In the genomic region with DNA sequence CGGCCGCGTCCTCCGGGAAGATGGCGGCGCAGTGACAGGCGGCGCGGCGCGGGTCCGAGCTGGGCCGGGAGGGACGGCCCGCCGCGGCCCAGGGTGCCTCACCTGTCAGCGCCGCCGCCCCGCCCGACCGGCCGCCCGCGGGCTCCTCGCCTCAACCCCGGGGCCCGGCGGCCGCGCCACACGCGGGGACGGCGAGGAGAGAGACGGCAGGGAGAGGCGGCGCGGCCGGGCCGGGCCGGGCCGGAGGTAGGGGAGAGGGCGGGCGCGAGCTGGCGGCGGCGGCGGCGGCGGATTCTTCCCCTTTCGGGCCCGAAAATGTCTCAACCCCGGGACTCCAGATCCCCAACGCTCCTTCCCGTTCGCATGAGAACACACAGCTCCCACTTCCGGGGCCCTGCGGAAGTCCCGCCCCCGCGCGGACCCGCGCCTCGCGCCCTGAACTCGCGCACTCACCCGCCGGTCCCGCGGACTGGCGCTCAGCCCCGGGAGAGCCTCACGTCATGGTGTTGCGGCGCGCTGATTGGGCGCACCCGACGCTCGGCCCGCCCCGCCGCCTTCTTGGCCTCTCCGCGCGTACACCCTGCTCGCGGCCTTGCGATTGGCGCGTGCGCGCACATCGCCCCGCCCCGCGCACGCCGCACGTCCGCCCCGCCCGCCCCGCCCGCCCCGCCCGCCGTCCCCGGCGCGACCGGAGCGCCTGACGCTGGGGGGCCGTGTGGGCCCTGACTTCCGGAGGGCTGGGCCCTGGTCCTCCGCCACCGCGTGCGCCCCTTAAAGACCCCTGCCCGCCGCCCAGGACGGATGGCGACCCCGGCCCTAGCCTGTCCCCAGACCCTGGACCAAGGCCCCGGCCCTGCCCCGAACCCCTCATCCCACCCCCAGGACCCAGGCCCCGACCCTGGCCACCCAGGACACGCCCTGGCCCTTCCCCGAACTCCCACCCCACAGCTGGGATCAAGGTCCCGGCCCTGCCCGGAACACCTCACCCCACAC, we compare ENCODE assay signal across 8 cellular contexts. TPM values are rescaled to one million over a fixed set of nuclear protein-coding genes. Genes with fewer than 3 reads are reported as not detected.
A peak's percentile ranks its signal among the peaks of the same experiment; 100 is the strongest.
DNase-seq lines count a peak whose midpoint lies in the region; ATAC-seq and TF ChIP-seq lines count a peak whose summit lies in the region.

A gene (minus strand): TSS at position 380 of the 993 bp plus-strand sequence. CDS start 45,984 bp downstream, outside the sequence.

- intact Hi-C loops in lower lobe of right lung (cut with DNase I): no loop called here

- no peaks in the 10 kb centered on the region for H3K9me3 ChIP-seq in ectodermal cell (ENCODE audit: control insufficient read depth, low read length)
- H3K9me3 ChIP-seq in lower lobe of right lung: no peaks in the 10 kb centered on the region

- H3K4me1 ChIP-seq in ectodermal cell (ENCODE audit: control insufficient read depth, insufficient read depth, low read length): peaks cover 9% of the 10 kb centered on the region
- peaks cover 39% of the 10 kb centered on the region for H3K4me1 ChIP-seq in lower lobe of right lung

- H3K27ac ChIP-seq in ectodermal cell (ENCODE audit: insufficient read depth, low read depth, low read length, poor library complexity, severe bottlenecking) (peak within 1 kb of the TSS; percentile 69), lower lobe of right lung (peak within 1 kb of the TSS; percentile 94)

- 0 to 1% methylated on average over 137 of the region's 137 CpGs for WGBS in ectodermal cell, 2 experiments

- peak; percentile 98 to 99 for ATAC-seq in lower lobe of right lung

- no peaks in the 10 kb centered on the region for H3K27me3 ChIP-seq in ectodermal cell (ENCODE audit: control insufficient read depth, insufficient read depth, low read length, poor library complexity, severe bottlenecking)
- H3K27me3 ChIP-seq in lower lobe of right lung (ENCODE audit: low read depth): no peaks in the 10 kb centered on the region

- DNase-seq in CMK (ENCODE audit: low read depth): peak; percentile 85
- DNase-seq in GM20000 (ENCODE audit: low spot score): peak; percentile 100
- DNase-seq in HS-5 (ENCODE audit: low read depth): peak; percentile 48
- peak; percentile 63 for DNase-seq in NK-92 (lab: John Stamatoyannopoulos, UW; ENCODE audit: unreplicated experiment)
- peak; percentile 83 to 94 for DNase-seq in activated CD8-positive, alpha-beta memory T cell treated with anti-CD3 and anti-CD28 coated beads for 1 hour (ENCODE audit: extremely low read depth in 1 of 2, low read depth in 1 of 2)
- peak; percentile 98 for DNase-seq in lower lobe of right lung
- DNase-seq in stimulated activated CD4-positive, alpha-beta T cell treated with anti-CD3 and anti-CD28 coated beads, TNF-alpha, amount 100 ng/mL, for 1 hour (ENCODE audit: low read depth in 3 of 3, low spot score in 1 of 3): peak; percentile 87 to 95 (median 94)

- TF ChIP-seq CTCF in GM20000 (IDR thresholded peaks at IDR 0.05; ENCODE audit: extremely low read depth, missing control alignments) (no peak), lower lobe of right lung (IDR thresholded peaks at IDR 0.05) (no peak)

- H3K4me3 ChIP-seq in ectodermal cell (ENCODE audit: insufficient read depth, low read depth, low read length): peak within 1 kb of the TSS; percentile 75
- H3K4me3 ChIP-seq in lower lobe of right lung: peak within 1 kb of the TSS; percentile 68

- H3K36me3 ChIP-seq in ectodermal cell (ENCODE audit: control insufficient read depth, insufficient read depth, low read length) (no peaks in the 10 kb centered on the region), lower lobe of right lung (peaks cover 2% of the 10 kb centered on the region)

RNA-seq across cellular contexts. Expression of the gene that starts here (rescaled TPM):
- polyA plus RNA-seq in ectodermal cell (2013, experiment 1 of 4): 45.8 TPM
- polyA plus RNA-seq in ectodermal cell (2013, experiment 2 of 4): 41.2 TPM
- 27.3 TPM for polyA plus RNA-seq in ectodermal cell (2013, experiment 3 of 4)
- polyA plus RNA-seq in ectodermal cell (2013, experiment 4 of 4): 29.7 TPM
- total RNA-seq in lower lobe of right lung: 114 TPM

Comparison
In these comparisons a context has a peak if more than half of its experiments do, and no peak if none do; other contexts are left out.
1. Peak in every context shown above with its lines: DNase-seq, ATAC-seq, H3K4me3 ChIP-seq and H3K27ac ChIP-seq.
2. DNase-seq: peak in every context shown above with its lines; median percentile 100 in GM20000; 98 in lower lobe of right lung; 94 in stimulated activated CD4-positive, alpha-beta T cell treated with anti-CD3 and anti-CD28 coated beads, TNF-alpha, amount 100 ng/mL, for 1 hour; 88 in activated CD8-positive, alpha-beta memory T cell treated with anti-CD3 and anti-CD28 coated beads for 1 hour; 85 in CMK; 63 in NK-92; 48 in HS-5.